In the genomic region with DNA sequence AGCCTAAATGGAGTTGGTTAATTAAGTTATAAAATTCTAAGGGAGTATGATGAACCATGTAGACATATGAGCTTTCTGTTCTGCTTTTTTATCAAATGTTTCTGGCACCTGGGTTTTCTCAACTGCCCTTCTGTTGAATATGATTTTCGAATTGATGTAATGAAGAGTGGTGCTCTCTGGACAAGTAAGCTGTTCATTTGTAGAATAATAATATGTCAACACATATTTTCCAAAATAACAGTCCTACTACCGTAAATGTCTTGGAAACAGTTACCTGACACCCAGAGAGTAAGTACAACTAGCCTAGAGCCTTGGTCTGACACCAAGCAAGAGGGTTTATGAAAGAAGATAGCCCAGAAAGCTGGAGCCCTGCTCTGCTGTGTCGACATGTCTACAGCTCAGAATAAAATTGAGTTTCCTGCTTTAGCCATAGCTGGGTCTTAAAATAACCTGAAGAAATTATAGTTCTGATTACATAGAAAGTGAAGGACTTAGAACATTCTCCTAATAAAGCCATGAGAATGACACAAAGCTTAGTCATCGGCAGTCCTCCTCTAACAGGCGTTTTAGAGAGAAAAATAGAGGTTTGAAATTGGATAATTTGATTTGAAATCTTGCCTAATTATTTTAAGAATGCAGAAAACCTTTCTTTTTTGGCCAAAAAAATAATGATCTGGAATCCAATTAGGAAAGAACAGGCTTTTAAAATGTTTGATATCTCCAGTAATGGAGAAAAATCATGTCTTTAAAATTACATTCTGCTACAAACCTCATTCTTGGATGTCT, we compare ENCODE assay signal across 8 cellular contexts. TPM values are rescaled to one million over a fixed set of nuclear protein-coding genes. Genes with fewer than 3 reads are reported as not detected.
A peak's percentile ranks its signal among the peaks of the same experiment; 100 is the strongest.
DNase-seq lines count a peak whose midpoint lies in the region; ATAC-seq and TF ChIP-seq lines count a peak whose summit lies in the region.

No MANE protein-coding gene starts in this region.

- no peak for TF ChIP-seq CTCF in fibroblast of lung (conservative IDR thresholded peaks at IDR 0.05 in 1 of 2, IDR thresholded peaks at IDR 0.05 in 1 of 2; ENCODE audit: low read depth in 1 of 2, low read length in 2 of 2)
- TF ChIP-seq CTCF in endodermal cell (conservative IDR thresholded peaks at IDR 0.05): no peak

- no peaks in the 10 kb centered on the region for H3K9me3 ChIP-seq in fibroblast of lung (ENCODE audit: control insufficient read depth, insufficient read depth, low read depth, low read length)
- H3K9me3 ChIP-seq in endodermal cell (ENCODE audit: control insufficient read depth, low read length): no peaks in the 10 kb centered on the region

- H2AFZ ChIP-seq in fibroblast of lung (ENCODE audit: low read length): peak overlapping the region; percentile 47

- no peaks in the 10 kb centered on the region for H3K79me2 ChIP-seq in fibroblast of lung (ENCODE audit: control insufficient read depth, insufficient read depth, low read length)

- 92 to 100% methylated on average over 3 to 5 of the region's 5 CpGs for WGBS in endodermal cell (ENCODE audit: insufficient coverage in 1 of 2, insufficient read length in 1 of 2), 2 experiments

- H3K36me3 ChIP-seq in fibroblast of lung (ENCODE audit: control insufficient read depth, insufficient read depth, low read length): no peaks in the 10 kb centered on the region
- no peaks in the 10 kb centered on the region for H3K36me3 ChIP-seq in endodermal cell (ENCODE audit: control insufficient read depth, insufficient read depth, low read length)

- H3K4me1 ChIP-seq in fibroblast of lung (ENCODE audit: control insufficient read depth, extremely low read depth, insufficient read depth, low read length): peaks cover 3% of the 10 kb centered on the region
- no peaks in the 10 kb centered on the region for H3K4me1 ChIP-seq in endodermal cell (ENCODE audit: control insufficient read depth, insufficient read depth, low read length)

- ATAC-seq in GM21423 (IDR thresholded peaks at IDR 0.05; ENCODE audit: unreplicated experiment) (peak; percentile 80), HG03575 (IDR thresholded peaks at IDR 0.05; ENCODE audit: extremely low read depth, insufficient number of reproducible peaks, low FRiP score, unreplicated experiment) (peak; percentile 52)

- no peaks in the 10 kb centered on the region for H3K27me3 Mint-ChIP-seq in activated CD4-positive, alpha-beta T cell treated with anti-CD3 and anti-CD28 coated beads, Interleukin-2, amount 10 ng/mL, durations not matched to agents 7 days and 5 days
- no peaks in the 10 kb centered on the region for H3K27me3 Mint-ChIP-seq in endodermal cell (ENCODE audit: insufficient read depth)

- H3K9ac ChIP-seq in fibroblast of lung (ENCODE audit: insufficient read depth, low read length) (no peak overlapping the region), endodermal cell (ENCODE audit: extremely low read depth, low read length, poor library complexity, severe bottlenecking) (no peak overlapping the region)

- no peak overlapping the region for H3K4me3 Mint-ChIP-seq in activated CD4-positive, alpha-beta T cell treated with anti-CD3 and anti-CD28 coated beads, Interleukin-2, amount 10 ng/mL, durations not matched to agents 7 days and 5 days
- no peak overlapping the region for H3K4me3 Mint-ChIP-seq in endodermal cell

- H3K27ac ChIP-seq in fibroblast of lung (ENCODE audit: insufficient read depth, low read length) (peak overlapping the region; percentile 26), endodermal cell (ENCODE audit: low read depth, low read length) (no peak overlapping the region)

- peak; percentile 37 for DNase-seq in Caki2 (ENCODE audit: low read depth)
- peak; percentile 72 to 77 for DNase-seq in fibroblast of lung (ENCODE audit: low read depth in 2 of 2)
- DNase-seq in central memory CD4-positive, alpha-beta T cell: no peak
- no peak for DNase-seq in activated CD4-positive, alpha-beta T cell treated with anti-CD3 and anti-CD28 coated beads, Interleukin-2, amount 10 ng/mL, durations not matched to agents 7 days and 5 days
- DNase-seq in cerebellar cortex (ENCODE audit: low spot score): no peak
- DNase-seq in endodermal cell: no peak

- H4K20me1 ChIP-seq in fibroblast of lung (ENCODE audit: control insufficient read depth, extremely low read depth, insufficient read depth, low read length): no peaks in the 10 kb centered on the region

- H3K27me3 ChIP-seq in fibroblast of lung (ENCODE audit: control insufficient read depth, insufficient read depth, low read length) (no peaks in the 10 kb centered on the region), endodermal cell (ENCODE audit: control insufficient read depth, insufficient read depth, low read length, poor library complexity, severe bottlenecking) (no peaks in the 10 kb centered on the region)

- no peak overlapping the region for H3K27ac Mint-ChIP-seq in activated CD4-positive, alpha-beta T cell treated with anti-CD3 and anti-CD28 coated beads, Interleukin-2, amount 10 ng/mL, durations not matched to agents 7 days and 5 days
- no peak overlapping the region for H3K27ac Mint-ChIP-seq in endodermal cell

- in situ Hi-C loops in Caki2 (cut with HindIII; ENCODE audit: low pct_unique_long_range_greater_than_20kb, low sequenced_read_pairs): no loop called here

- POLR2A ChIA-PET in activated CD4-positive, alpha-beta T cell treated with anti-CD3 and anti-CD28 coated beads, Interleukin-2, amount 10 ng/mL, durations not matched to agents 7 days and 5 days (lab: Charles Lee): no interaction called here

- H3K4me1 Mint-ChIP-seq in activated CD4-positive, alpha-beta T cell treated with anti-CD3 and anti-CD28 coated beads, Interleukin-2, amount 10 ng/mL, durations not matched to agents 7 days and 5 days: no peaks in the 10 kb centered on the region
- no peaks in the 10 kb centered on the region for H3K4me1 Mint-ChIP-seq in endodermal cell

- no peaks in the 10 kb centered on the region for H3K9me3 Mint-ChIP-seq in activated CD4-positive, alpha-beta T cell treated with anti-CD3 and anti-CD28 coated beads, Interleukin-2, amount 10 ng/mL, durations not matched to agents 7 days and 5 days
- no peaks in the 10 kb centered on the region for H3K9me3 Mint-ChIP-seq in endodermal cell

- H3K4me2 ChIP-seq in fibroblast of lung (ENCODE audit: extremely low read depth, insufficient read depth, low read length): peak overlapping the region; percentile 45

- H3K4me3 ChIP-seq in fibroblast of lung (replicated peaks in 1 of 4; ENCODE audit: control extremely low read depth in 1 of 4, insufficient read depth in 1 of 4, low read depth in 3 of 4, low read length in 4 of 4) (no peak overlapping the region), endodermal cell (ENCODE audit: low read length) (no peak overlapping the region)

- CTCF ChIA-PET in activated CD4-positive, alpha-beta T cell treated with anti-CD3 and anti-CD28 coated beads, Interleukin-2, amount 10 ng/mL, durations not matched to agents 7 days and 5 days (lab: Charles Lee): no interaction called here

- H3K36me3 Mint-ChIP-seq in activated CD4-positive, alpha-beta T cell treated with anti-CD3 and anti-CD28 coated beads, Interleukin-2, amount 10 ng/mL, durations not matched to agents 7 days and 5 days (ENCODE audit: low read depth): no peaks in the 10 kb centered on the region
- no peaks in the 10 kb centered on the region for H3K36me3 Mint-ChIP-seq in endodermal cell (ENCODE audit: low read depth)

RNA-seq across cellular contexts. Expression of a gene that starts 25.1 kb away (rescaled TPM):
- 19.5 and 21.5 TPM in 2 replicates for total RNA-seq in Caki2 (2014; rRNA removed; shearing (Covaris generic); ENCODE audit: low replicate concordance)
- 3.6 and 7.9 TPM in 2 replicates for total RNA-seq in fibroblast of lung
- polyA plus RNA-seq in fibroblast of lung: 2.9 and 5.0 TPM in 2 replicates
- polyA plus RNA-seq in fibroblast of lung (2012): 1.3 and 3.2 TPM in 2 replicates
- 2.4 and 5.8 TPM in 2 replicates for polyA minus RNA-seq in fibroblast of lung (ENCODE audit: low replicate concordance)
- total RNA-seq in activated CD4-positive, alpha-beta T cell treated with anti-CD3 and anti-CD28 coated beads, Interleukin-2, amount 10 ng/mL, durations not matched to agents 7 days and 5 days: under 1 TPM; 0.22 to 0.33 TPM
- total RNA-seq in endodermal cell: 1 to 10 TPM; 1.5 to 4.0 TPM
- 18.0 TPM for polyA plus RNA-seq in endodermal cell (2013, experiment 1 of 2)
- 17.9 TPM for polyA plus RNA-seq in endodermal cell (2013, experiment 2 of 2)

Comparison
In these comparisons a context has a peak if more than half of its experiments do, and no peak if none do; other contexts are left out.
1. DNase-seq: peak in Caki2 (single experiment) and fibroblast of lung (2 of 2); none in central memory CD4-positive, alpha-beta T cell (single experiment), activated CD4-positive, alpha-beta T cell treated with anti-CD3 and anti-CD28 coated beads, Interleukin-2, amount 10 ng/mL, durations not matched to agents 7 days and 5 days (single experiment), cerebellar cortex (single experiment) and endodermal cell (single experiment).